1 cellular context compared by ENCODE assay signal in the genomic region with DNA sequence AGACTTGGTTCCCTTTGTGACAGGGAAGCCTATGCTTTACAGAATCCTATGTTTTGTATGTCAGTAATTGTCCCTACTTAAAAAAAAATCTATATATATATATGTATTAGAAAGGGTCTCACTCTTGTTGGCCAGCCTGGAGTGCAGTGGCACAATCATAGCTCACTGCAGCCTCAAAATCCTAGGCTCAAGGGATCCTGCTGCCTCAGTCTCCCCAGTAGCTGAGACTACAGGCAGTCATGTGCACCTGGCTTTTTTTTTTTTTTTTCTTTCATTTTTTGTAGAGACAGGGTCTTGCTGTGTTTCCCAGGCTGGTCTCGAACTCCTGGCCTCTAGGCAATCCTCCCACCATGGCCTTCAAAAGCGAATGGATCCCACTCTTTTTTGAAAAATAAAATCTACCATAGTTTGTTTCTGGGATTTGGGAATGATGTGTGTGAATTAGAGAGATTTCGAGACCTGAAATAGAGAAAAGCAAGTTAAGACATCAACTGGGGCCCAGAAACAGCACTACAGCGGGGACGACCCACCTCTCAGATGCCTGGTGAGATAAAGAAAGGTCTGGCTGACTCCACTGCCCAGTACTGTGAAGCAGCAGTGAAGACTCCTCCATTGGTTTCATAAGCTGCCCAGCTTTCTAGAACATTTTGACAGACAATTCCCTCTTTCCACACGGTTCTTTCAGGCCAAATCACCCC.
TF ChIP-seq lines count a peak whose summit lies in the region.

No MANE protein-coding gene starts in this region.

TF ChIP-seq in H1, 55 proteins besides CTCF, POLR2A, EP300 and RAD21:
- TF ChIP-seq JUND (IDR thresholded peaks at IDR 0.05; ENCODE audit: low read length) = no peak
